ENCODE assay signal across 1 cellular context in the genomic region with DNA sequence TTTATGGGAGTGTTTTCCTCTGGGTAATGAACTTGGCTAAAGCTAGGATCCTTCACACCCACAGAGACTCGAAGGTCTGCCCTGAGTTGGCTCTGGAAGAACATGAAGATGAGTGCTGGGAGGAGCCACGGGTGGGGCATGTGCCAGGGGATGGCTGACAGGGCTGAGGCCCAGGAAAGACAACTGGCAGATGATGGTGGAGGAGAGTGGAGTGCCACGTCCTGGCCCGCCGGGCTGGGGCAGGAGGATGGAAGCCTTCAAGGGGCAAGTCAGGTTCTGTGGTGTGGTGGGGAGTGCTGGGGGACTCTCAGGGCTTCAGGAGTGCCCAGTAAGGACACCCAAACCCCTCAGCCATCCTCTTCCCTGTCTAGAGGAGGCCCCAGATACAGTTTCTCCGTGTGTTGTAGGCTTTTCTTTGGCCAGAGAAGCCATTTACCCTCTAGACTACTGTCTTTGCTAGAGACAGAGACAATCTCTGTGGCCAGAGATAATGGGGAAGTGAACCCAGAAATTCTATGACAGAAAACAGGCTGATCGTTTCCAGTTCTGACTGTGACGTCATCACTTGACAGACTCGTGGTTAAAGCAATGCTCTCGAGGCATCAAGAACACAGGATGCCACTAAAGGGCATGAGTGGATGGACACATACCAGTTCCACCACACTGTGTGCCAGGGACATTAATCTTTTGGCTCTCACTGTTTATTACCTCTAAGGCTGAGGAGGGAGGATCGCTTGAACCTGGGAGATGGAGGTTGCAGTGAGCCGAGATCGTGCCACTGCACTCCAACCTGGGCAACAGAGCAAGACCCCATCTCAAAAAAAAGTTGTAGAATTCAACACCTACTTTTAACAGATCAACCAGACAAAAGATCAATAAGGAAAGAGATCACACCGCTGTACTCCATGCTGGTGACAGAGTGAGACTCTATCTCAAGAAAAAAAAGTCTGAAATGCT.
TF ChIP-seq lines count a peak whose summit lies in the region.

No MANE protein-coding gene starts in this region.

TF ChIP-seq in GM23338, 12 proteins besides CTCF, POLR2A, EP300 and RAD21 (continued from another document):
- TF ChIP-seq, protein P1, sequence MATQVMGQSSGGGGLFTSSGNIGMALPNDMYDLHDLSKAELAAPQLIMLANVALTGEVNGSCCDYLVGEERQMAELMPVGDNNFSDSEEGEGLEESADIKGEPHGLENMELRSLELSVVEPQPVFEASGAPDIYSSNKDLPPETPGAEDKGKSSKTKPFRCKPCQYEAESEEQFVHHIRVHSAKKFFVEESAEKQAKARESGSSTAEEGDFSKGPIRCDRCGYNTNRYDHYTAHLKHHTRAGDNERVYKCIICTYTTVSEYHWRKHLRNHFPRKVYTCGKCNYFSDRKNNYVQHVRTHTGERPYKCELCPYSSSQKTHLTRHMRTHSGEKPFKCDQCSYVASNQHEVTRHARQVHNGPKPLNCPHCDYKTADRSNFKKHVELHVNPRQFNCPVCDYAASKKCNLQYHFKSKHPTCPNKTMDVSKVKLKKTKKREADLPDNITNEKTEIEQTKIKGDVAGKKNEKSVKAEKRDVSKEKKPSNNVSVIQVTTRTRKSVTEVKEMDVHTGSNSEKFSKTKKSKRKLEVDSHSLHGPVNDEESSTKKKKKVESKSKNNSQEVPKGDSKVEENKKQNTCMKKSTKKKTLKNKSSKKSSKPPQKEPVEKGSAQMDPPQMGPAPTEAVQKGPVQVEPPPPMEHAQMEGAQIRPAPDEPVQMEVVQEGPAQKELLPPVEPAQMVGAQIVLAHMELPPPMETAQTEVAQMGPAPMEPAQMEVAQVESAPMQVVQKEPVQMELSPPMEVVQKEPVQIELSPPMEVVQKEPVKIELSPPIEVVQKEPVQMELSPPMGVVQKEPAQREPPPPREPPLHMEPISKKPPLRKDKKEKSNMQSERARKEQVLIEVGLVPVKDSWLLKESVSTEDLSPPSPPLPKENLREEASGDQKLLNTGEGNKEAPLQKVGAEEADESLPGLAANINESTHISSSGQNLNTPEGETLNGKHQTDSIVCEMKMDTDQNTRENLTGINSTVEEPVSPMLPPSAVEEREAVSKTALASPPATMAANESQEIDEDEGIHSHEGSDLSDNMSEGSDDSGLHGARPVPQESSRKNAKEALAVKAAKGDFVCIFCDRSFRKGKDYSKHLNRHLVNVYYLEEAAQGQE (IDR thresholded peaks at IDR 0.05; ENCODE audit: unreplicated experiment): no peak
- TF ChIP-seq NANOG (IDR thresholded peaks at IDR 0.05; ENCODE audit: borderline replicate concordance) (no peak), EZH2 (IDR thresholded peaks at IDR 0.05; ENCODE audit: low read depth, unreplicated experiment) (no peak), CREB1 (CRISPR knock-in tag; IDR thresholded peaks at IDR 0.05; ENCODE audit: low read depth) (no peak), ZNF114 (CRISPR knock-in tag; IDR thresholded peaks at IDR 0.05) (no peak), JUNB (IDR thresholded peaks at IDR 0.05; ENCODE audit: unreplicated experiment) (no peak), ZNF331 (CRISPR knock-in tag; IDR thresholded peaks at IDR 0.05; ENCODE audit: low read depth) (no peak)
- TF ChIP-seq, protein P2, sequence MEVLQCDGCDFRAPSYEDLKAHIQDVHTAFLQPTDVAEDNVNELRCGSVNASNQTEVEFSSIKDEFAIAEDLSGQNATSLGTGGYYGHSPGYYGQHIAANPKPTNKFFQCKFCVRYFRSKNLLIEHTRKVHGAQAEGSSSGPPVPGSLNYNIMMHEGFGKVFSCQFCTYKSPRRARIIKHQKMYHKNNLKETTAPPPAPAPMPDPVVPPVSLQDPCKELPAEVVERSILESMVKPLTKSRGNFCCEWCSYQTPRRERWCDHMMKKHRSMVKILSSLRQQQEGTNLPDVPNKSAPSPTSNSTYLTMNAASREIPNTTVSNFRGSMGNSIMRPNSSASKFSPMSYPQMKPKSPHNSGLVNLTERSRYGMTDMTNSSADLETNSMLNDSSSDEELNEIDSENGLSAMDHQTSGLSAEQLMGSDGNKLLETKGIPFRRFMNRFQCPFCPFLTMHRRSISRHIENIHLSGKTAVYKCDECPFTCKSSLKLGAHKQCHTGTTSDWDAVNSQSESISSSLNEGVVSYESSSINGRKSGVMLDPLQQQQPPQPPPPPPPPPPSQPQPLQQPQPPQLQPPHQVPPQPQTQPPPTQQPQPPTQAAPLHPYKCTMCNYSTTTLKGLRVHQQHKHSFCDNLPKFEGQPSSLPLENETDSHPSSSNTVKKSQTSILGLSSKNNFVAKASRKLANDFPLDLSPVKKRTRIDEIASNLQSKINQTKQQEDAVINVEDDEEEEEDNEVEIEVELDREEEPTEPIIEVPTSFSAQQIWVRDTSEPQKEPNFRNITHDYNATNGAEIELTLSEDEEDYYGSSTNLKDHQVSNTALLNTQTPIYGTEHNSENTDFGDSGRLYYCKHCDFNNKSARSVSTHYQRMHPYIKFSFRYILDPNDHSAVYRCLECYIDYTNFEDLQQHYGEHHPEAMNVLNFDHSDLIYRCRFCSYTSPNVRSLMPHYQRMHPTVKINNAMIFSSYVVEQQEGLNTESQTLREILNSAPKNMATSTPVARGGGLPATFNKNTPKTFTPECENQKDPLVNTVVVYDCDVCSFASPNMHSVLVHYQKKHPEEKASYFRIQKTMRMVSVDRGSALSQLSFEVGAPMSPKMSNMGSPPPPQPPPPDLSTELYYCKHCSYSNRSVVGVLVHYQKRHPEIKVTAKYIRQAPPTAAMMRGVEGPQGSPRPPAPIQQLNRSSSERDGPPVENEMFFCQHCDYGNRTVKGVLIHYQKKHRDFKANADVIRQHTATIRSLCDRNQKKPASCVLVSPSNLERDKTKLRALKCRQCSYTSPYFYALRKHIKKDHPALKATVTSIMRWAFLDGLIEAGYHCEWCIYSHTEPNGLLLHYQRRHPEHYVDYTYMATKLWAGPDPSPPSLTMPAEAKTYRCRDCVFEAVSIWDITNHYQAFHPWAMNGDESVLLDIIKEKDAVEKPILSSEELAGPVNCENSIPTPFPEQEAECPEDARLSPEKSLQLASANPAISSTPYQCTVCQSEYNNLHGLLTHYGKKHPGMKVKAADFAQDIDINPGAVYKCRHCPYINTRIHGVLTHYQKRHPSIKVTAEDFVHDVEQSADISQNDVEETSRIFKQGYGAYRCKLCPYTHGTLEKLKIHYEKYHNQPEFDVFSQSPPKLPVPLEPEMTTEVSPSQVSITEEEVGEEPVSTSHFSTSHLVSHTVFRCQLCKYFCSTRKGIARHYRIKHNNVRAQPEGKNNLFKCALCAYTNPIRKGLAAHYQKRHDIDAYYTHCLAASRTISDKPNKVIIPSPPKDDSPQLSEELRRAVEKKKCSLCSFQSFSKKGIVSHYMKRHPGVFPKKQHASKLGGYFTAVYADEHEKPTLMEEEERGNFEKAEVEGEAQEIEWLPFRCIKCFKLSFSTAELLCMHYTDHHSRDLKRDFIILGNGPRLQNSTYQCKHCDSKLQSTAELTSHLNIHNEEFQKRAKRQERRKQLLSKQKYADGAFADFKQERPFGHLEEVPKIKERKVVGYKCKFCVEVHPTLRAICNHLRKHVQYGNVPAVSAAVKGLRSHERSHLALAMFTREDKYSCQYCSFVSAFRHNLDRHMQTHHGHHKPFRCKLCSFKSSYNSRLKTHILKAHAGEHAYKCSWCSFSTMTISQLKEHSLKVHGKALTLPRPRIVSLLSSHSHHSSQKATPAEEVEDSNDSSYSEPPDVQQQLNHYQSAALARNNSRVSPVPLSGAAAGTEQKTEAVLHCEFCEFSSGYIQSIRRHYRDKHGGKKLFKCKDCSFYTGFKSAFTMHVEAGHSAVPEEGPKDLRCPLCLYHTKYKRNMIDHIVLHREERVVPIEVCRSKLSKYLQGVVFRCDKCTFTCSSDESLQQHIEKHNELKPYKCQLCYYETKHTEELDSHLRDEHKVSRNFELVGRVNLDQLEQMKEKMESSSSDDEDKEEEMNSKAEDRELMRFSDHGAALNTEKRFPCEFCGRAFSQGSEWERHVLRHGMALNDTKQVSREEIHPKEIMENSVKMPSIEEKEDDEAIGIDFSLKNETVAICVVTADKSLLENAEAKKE (CRISPR knock-in tag; IDR thresholded peaks at IDR 0.05): no peak
